Comparison of ENCODE assay signal across 24 cellular contexts in the genomic region with DNA sequence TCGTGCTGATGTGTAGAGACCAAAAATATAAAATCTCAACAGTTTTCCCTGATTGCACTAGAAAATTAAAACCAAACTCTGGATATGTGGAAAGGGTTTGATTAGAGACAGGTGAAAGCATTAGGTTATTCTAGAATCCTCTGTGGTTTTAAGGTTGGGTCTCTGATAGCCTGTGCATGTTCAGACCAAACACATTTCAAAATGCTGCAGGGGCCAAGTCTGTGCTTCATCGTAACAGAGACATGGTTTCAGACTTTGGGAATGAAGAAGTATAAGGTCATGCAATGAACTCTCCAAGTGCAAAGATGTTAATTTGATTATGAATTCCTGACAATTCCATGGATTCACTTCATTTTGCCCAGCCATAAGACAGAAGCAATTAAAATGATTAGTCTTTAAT.
DNase-seq lines count a peak whose midpoint lies in the region; ATAC-seq, FAIRE-seq and TF ChIP-seq lines count a peak whose summit lies in the region.
"Had no signal": no experiment of that assay in that cellular context is flagged by ENCODE, and none has a peak within 500 bp of the region (broad histone marks: within the 10 kb centered on the region; RNA-seq: fewer than 3 reads in every experiment).

No MANE protein-coding gene starts in this region.

- CTCF ChIA-PET in A549 (lab: Yijun Ruan, JAX): no interaction called here

- TF ChIP-seq EP300 in A549 (IDR thresholded peaks at IDR 0.05): no peak

- H3K27ac ChIP-seq in A549 (no peak overlapping the region), RWPE2 (ENCODE audit: poor library complexity, severe bottlenecking) (peak overlapping the region; percentile 62), foreskin keratinocyte (no peak overlapping the region)

- H3K36me3 ChIP-seq in RWPE2 (ENCODE audit: low read depth): no peaks in the 10 kb centered on the region
- H3K36me3 ChIP-seq: BE2C, HAP-1 had no signal

- FAIRE-seq in A549 (lab: Jason Lieb, UNC): peak; percentile 90
- FAIRE-seq in frontal cortex (lab: Jason Lieb, UNC): no peak
- FAIRE-seq: GM12878, H1, HTR-8/SVneo had no signal

- H3K4me3 ChIP-seq in A549: no peak overlapping the region
- no peak overlapping the region for H3K4me3 ChIP-seq in RWPE2 (ENCODE audit: severe bottlenecking)
- H3K4me3 ChIP-seq: GM12878, HAP-1 had no signal

- no peak for DNase-seq in A549 (ENCODE audit: low read depth in 1 of 2, low spot score in 1 of 2)
- no peak for DNase-seq in RWPE2 (ENCODE audit: low spot score)
- peak; percentile 13 for DNase-seq in cerebellar cortex (ENCODE audit: low spot score)
- peak; percentile 26 to 54 for DNase-seq in foreskin keratinocyte
- no peak for DNase-seq in SIG-M5 treated with dmso at 0.1 percent for 504 hours (lab: John Stamatoyannopoulos, UW; ENCODE audit: unreplicated experiment)
- DNase-seq in frontal cortex (ENCODE audit: low spot score in 2 of 2): no peak
- DNase-seq: 8988T; ACHN; BE2C; C1 segment of cervical spinal cord; CD4-positive, CD25-positive, alpha-beta regulatory T cell; CD8-positive, alpha-beta memory T cell; COR-L47; DMS 273 treated with DMSO at 0.1 percent for 48 hours; DMS53; DND-41; EL; IMR-90 had no signal

- WGBS in A549 (ENCODE audit: missing lambda C conversion rate): 84% methylated on average over 2 of the region's 2 CpGs

- no peak for TF ChIP-seq POLR2A in A549 (IDR thresholded peaks at IDR 0.05; ENCODE audit: low read length)

- no peak overlapping the region for H3K4me2 ChIP-seq in A549

- POLR2A ChIA-PET in A549 (lab: Yijun Ruan, JAX): no interaction called here

- no peaks in the 10 kb centered on the region for H3K9me3 ChIP-seq in A549
- no peaks in the 10 kb centered on the region for H3K9me3 ChIP-seq in RWPE2 (ENCODE audit: severe bottlenecking)
- H3K9me3 ChIP-seq: BE2C, HAP-1 had no signal

- TF ChIP-seq CTCF in A549 (IDR thresholded peaks at IDR 0.05) (no peak), RWPE2 (IDR thresholded peaks at IDR 0.05; ENCODE audit: poor library complexity, severe bottlenecking) (no peak), foreskin keratinocyte (conservative IDR thresholded peaks at IDR 0.05) (no peak)

- ATAC-seq in A549 (no peak), RWPE2 (ENCODE audit: low read depth) (no peak), foreskin keratinocyte (no peak), HG02938 (IDR thresholded peaks at IDR 0.05; ENCODE audit: unreplicated experiment) (no peak), HG03139 (IDR thresholded peaks at IDR 0.05; ENCODE audit: unreplicated experiment) (no peak)
- ATAC-seq: GM12878 had no signal

- H3K4me1 ChIP-seq in A549: peaks cover 40% of the 10 kb centered on the region
- peaks cover 39% of the 10 kb centered on the region for H3K4me1 ChIP-seq in RWPE2 (ENCODE audit: insufficient read depth, poor library complexity, severe bottlenecking)
- no peaks in the 10 kb centered on the region for H3K4me1 ChIP-seq in foreskin keratinocyte
- H3K4me1 ChIP-seq: BE2C, HAP-1 had no signal

- H3K27me3 ChIP-seq in RWPE2 (ENCODE audit: insufficient read depth, poor library complexity, severe bottlenecking) (no peaks in the 10 kb centered on the region), foreskin keratinocyte (no peaks in the 10 kb centered on the region)
- H3K27me3 ChIP-seq: BE2C had no signal

- no peak for TF ChIP-seq RAD21 in A549 (conservative IDR thresholded peaks at IDR 0.05 in 1 of 2, IDR thresholded peaks at IDR 0.05 in 1 of 2)

TF ChIP-seq in A549, 52 proteins besides CTCF, POLR2A, EP300 and RAD21:
- TF ChIP-seq CEBPB (IDR thresholded peaks at IDR 0.05): no peak
- no peak for TF ChIP-seq MYC (IDR thresholded peaks at IDR 0.05; ENCODE audit: borderline replicate concordance, low read length)
- TF ChIP-seq RARB (CRISPR knock-in tag; IDR thresholded peaks at IDR 0.05): no peak

Comparison
In these comparisons a context has a peak if more than half of its experiments do, and no peak if none do; other contexts are left out.
1. DNase-seq: peak in cerebellar cortex (single experiment) and foreskin keratinocyte (2 of 2); none in A549 (0 of 2), RWPE2 (single experiment), SIG-M5 treated with dmso at 0.1 percent for 504 hours (single experiment) and frontal cortex (0 of 2).